ENCODE assay signal across 14 cellular contexts in the genomic region with DNA sequence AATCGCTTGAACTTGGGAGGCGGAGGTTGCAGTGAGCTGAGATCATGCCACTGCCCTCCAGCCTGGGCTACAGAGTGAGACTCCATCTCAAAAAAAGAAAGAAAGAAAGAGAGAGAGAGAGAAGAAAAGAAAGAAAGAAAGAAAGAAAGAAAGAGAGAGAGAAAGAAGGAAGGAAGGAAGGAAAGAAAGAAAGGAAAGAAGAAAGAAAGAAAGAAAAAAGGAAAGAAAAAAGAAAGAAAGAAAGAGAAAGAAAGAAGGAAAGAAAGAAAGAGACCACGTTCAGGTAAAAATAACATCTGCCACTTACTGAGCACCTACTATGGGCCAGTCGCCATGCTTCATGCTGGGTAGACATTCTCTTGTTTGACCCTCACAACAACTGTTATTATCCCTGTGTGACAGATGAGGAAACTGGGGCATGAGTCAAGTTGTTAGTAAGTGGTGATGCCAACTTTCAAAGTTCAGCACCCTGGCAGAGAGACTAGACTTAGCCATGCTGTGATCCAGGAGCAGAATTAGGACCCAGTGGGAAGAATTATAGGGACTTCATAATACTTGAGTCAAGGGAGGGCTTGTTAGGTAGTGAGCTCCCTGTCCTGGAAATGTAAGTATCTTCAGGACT. TPM values are rescaled to one million over a fixed set of nuclear protein-coding genes. Genes with fewer than 3 reads are reported as not detected.
"Had no signal": no experiment of that assay in that cellular context is flagged by ENCODE, and none has a peak within 500 bp of the region (broad histone marks: within the 10 kb centered on the region; RNA-seq: fewer than 3 reads in every experiment).

No MANE protein-coding gene starts in this region.

RNA-seq across cellular contexts. Expression of a gene that starts 14.4 kb away (rescaled TPM):
- total RNA-seq: activated CD8-positive, alpha-beta T cell treated with anti-CD3 and anti-CD28 coated beads for 36 hours; activated T-cell treated with anti-CD3 and anti-CD28 coated beads, Interleukin-2, amount 50 U/mL, for 4 hours; activated T-helper 2 cell treated with anti-CD3 and anti-CD28 coated beads, Interferon-gamma antibody, Interleukin-2, Interleukin-4, amounts not matched to agents 10 μg/mL and 5 μg/mL and 100 μg/mL, durations not matched to agents 14 hours and 24 hours and 36 hours; kidney epithelial cell; natural killer cell treated with Interleukin-12 subunit alpha and Interleukin-12 subunit beta and Interleukin-15 and Interleukin-18, amount 100 ng/mL, for 72 hours had no signal

RNA-seq across cellular contexts. Expression of a gene that starts 19.0 kb away (rescaled TPM):
- total RNA-seq: activated B cell treated with CpG ODN at 0.5 μM for 24 hours; activated CD8-positive, alpha-beta T cell treated with anti-CD3 and anti-CD28 coated beads for 36 hours; activated T-helper 2 cell treated with anti-CD3 and anti-CD28 coated beads, Interferon-gamma antibody, Interleukin-2, Interleukin-4, amounts not matched to agents 10 μg/mL and 5 μg/mL and 100 μg/mL, durations not matched to agents 14 hours and 24 hours and 36 hours; endodermal cell; heart right ventricle; kidney epithelial cell; lung microvascular endothelial cell; mesenteric fat pad; mucosa of descending colon; myocyte; natural killer cell treated with Interleukin-12 subunit alpha and Interleukin-12 subunit beta and Interleukin-15 and Interleukin-18, amount 100 ng/mL, for 72 hours; omental fat pad; ureter had no signal
